In the genomic region with DNA sequence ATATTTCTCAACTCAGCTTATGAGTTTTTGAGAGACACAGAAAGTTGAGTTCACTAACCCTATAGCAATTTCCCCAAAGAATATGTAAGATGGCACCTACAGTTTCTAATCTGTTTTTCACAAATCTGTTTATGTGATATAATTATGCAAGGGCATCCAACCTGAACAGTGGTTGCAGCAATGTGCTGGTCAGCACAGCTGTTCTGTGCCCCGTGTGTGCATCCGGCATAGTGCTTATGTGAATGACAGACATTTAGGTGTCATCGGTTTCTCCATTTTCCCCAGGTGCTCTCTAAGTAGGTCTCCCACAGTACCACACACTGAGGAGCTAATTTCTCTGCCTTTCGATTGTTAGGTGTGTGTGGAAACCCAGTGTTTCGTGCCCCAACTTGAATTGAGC, we compare ENCODE assay signal across 23 cellular contexts. TPM values are rescaled to one million over a fixed set of nuclear protein-coding genes. Genes with fewer than 3 reads are reported as not detected.
A peak's percentile ranks its signal among the peaks of the same experiment; 100 is the strongest.
DNase-seq lines count a peak whose midpoint lies in the region; ATAC-seq, FAIRE-seq and TF ChIP-seq lines count a peak whose summit lies in the region.
"Had no signal": no experiment of that assay in that cellular context is flagged by ENCODE, and none has a peak within 500 bp of the region (broad histone marks: within the 10 kb centered on the region; RNA-seq: fewer than 3 reads in every experiment).

No MANE protein-coding gene starts in this region.

- H3K36me3 ChIP-seq in bronchial epithelial cell (ENCODE audit: control insufficient read depth, insufficient read depth, low read length) (no peaks in the 10 kb centered on the region), spleen (no peaks in the 10 kb centered on the region)
- H3K36me3 ChIP-seq: breast epithelium, left ventricle myocardium inferior, SJCRH30, stomach had no signal

- ATAC-seq in GM18873 (IDR thresholded peaks at IDR 0.05; ENCODE audit: low FRiP score, unreplicated experiment) (peak; percentile 67), HG03196 (IDR thresholded peaks at IDR 0.05; ENCODE audit: unreplicated experiment) (peak; percentile 68), GM21526 (IDR thresholded peaks at IDR 0.05; ENCODE audit: low FRiP score, unreplicated experiment) (no peak)

- peaks cover 0 to 35% (median 0%) of the 10 kb centered on the region in 6 donors for H3K4me1 ChIP-seq in spleen
- H3K4me1 ChIP-seq: breast epithelium, SJCRH30, stomach had no signal

- peak overlapping the region in 5 of 8 donors; percentile 23 to 69 (median 37) for H3K27ac ChIP-seq in spleen
- H3K27ac ChIP-seq: breast epithelium, left ventricle myocardium inferior, SJCRH30, stomach, VCaP had no signal

- WGBS in spleen, 5 donors: 57 to 75% (median 67%) methylated on average over 5 of the region's 5 CpGs

- H3K27me3 ChIP-seq in bronchial epithelial cell (ENCODE audit: control insufficient read depth, insufficient read depth, low read length) (peaks cover 11% of the 10 kb centered on the region), spleen (replicated peaks in 1 of 7) (no peaks in the 10 kb centered on the region)
- H3K27me3 ChIP-seq: breast epithelium had no signal

- H3K4me3 ChIP-seq in bronchial epithelial cell (ENCODE audit: low read depth, low read length) (no peak overlapping the region), spleen (no peak overlapping the region)
- H3K4me3 ChIP-seq: breast epithelium, left ventricle myocardium inferior, SJCRH30, smooth muscle cell, stomach had no signal

- intact Hi-C loops in spleen (cut with DNase I; ENCODE audit: low total_unique reads): no loop called here

- FAIRE-seq in bronchial epithelial cell (lab: Jason Lieb, UNC): peak; percentile 66
- FAIRE-seq: endothelial cell of umbilical vein, GM12892 had no signal

- TF ChIP-seq POLR2A in spleen (IDR thresholded peaks at IDR 0.05): no peak

- DNase-seq in bronchial epithelial cell (ENCODE audit: low read depth): no peak
- peak; percentile 84 for DNase-seq in spleen
- no peak for DNase-seq in midbrain (lab: John Stamatoyannopoulos, UW)
- no peak for DNase-seq in MV-4-11 (lab: John Stamatoyannopoulos, UW)
- no peak for DNase-seq in NCI-H2196 (lab: John Stamatoyannopoulos, UW; ENCODE audit: unreplicated experiment)
- DNase-seq: activated CD4-positive, alpha-beta T cell treated with anti-CD3 and anti-CD28 coated beads, Interleukin-2, amount 50 U/mL, for 48 hours; CD8-positive, alpha-beta memory T cell; cortex of kidney; HFFc6; left ventricle myocardium inferior; NCI-H1417; SJCRH30; stimulated activated CD4-positive, alpha-beta T cell treated with anti-CD3 and anti-CD28 coated beads, Interleukin-4, amount 100 ng/mL, for 1 hour; stomach; T-helper 2 cell had no signal

- TF ChIP-seq CTCF in bronchial epithelial cell (IDR thresholded peaks at IDR 0.05; ENCODE audit: insufficient read depth, low read length, severe bottlenecking): no peak
- TF ChIP-seq CTCF in spleen (IDR thresholded peaks at IDR 0.05 in 8 of 11, conservative IDR thresholded peaks at IDR 0.05 in 3 of 11): no peak

- no peaks in the 10 kb centered on the region for H3K9me3 ChIP-seq in spleen
- H3K9me3 ChIP-seq: breast epithelium, left ventricle myocardium inferior, SJCRH30, stomach had no signal

RNA-seq across cellular contexts. Expression of gene BACH2, which starts 7.7 kb away (rescaled TPM):
- total RNA-seq in bronchial epithelial cell (0.38 and 2.1 TPM in 2 replicates), spleen (10 to 100 TPM; 18.1 to 53.8 (median 44.1) TPM)
- 1 to 10 TPM; 3.0 to 4.9 (median 3.4) TPM for polyA plus RNA-seq in spleen
- total RNA-seq: HFFc6 had no signal
